ENCODE assay signal across 15 cellular contexts in the genomic region with DNA sequence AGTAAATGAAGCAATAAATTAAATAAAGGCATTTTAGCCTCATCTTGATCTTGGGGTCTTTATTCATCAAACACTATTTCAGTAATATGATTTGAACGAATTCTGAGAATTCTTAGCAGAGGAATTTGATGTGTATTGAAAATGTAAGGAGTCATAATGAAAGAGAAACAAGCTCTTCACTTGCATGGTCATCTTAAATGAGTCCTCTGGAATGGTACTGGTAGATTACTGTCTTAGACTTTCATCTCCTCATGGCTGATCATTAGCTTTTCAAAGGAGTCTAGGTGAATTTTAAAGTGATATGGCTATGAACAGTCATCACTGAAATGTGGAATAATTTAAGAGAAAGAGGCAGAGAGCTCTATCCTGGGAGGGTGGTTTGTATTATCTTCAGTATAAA. TPM values are rescaled to one million over a fixed set of nuclear protein-coding genes. Genes with fewer than 3 reads are reported as not detected.
A peak's percentile ranks its signal among the peaks of the same experiment; 100 is the strongest.
DNase-seq lines count a peak whose midpoint lies in the region; ATAC-seq, FAIRE-seq and TF ChIP-seq lines count a peak whose summit lies in the region.
"Had no signal": no experiment of that assay in that cellular context is flagged by ENCODE, and none has a peak within 500 bp of the region (broad histone marks: within the 10 kb centered on the region; RNA-seq: fewer than 3 reads in every experiment).

No MANE protein-coding gene starts in this region.

- no peak overlapping the region for H3K4me2 ChIP-seq in OCI-LY7 (ENCODE audit: low read length)

- no peak overlapping the region for H2AFZ ChIP-seq in OCI-LY7 (ENCODE audit: low read length)

- no peak overlapping the region for H3K4me3 Mint-ChIP-seq in effector memory CD8-positive, alpha-beta T cell
- H3K4me3 Mint-ChIP-seq in chondrocyte (ENCODE audit: unreplicated experiment) = no peak overlapping the region

- peak; percentile 44 for FAIRE-seq in D721Med (lab: Jason Lieb, UNC)

- H3K4me1 Mint-ChIP-seq in effector memory CD8-positive, alpha-beta T cell (ENCODE audit: low read depth in 2 of 2) = peaks cover 19 to 34% of the 10 kb centered on the region in 2 donors
- H3K4me1 Mint-ChIP-seq in chondrocyte (ENCODE audit: low read depth) = peaks cover 10% of the 10 kb centered on the region

- H3K4me3 ChIP-seq in OCI-LY7 (ENCODE audit: low read depth, low read length, poor library complexity, severe bottlenecking) = no peak overlapping the region
- H3K4me3 ChIP-seq: cardiac muscle cell, lung had no signal

- no peaks in the 10 kb centered on the region for H3K4me1 ChIP-seq in OCI-LY7 (ENCODE audit: insufficient read depth, low read length, poor library complexity, severe bottlenecking)

- peaks cover 48% of the 10 kb centered on the region for H3K79me2 ChIP-seq in OCI-LY7 (ENCODE audit: insufficient read depth, low read depth, low read length)

- H3K36me3 Mint-ChIP-seq in effector memory CD8-positive, alpha-beta T cell (ENCODE audit: insufficient read depth) = peaks cover 74% of the 10 kb centered on the region
- peaks cover 21% of the 10 kb centered on the region for H3K36me3 Mint-ChIP-seq in chondrocyte (ENCODE audit: low read depth)

- CTCF ChIA-PET in OCI-LY7 (lab: Charles Lee; ENCODE audit: unreplicated experiment) = no interaction called here

- peaks cover 87% of the 10 kb centered on the region for H3K36me3 ChIP-seq in OCI-LY7 (ENCODE audit: insufficient read depth, low read length)

- no peaks in the 10 kb centered on the region for H3K9me2 ChIP-seq in OCI-LY7 (ENCODE audit: insufficient read depth, low read length)

- no peaks in the 10 kb centered on the region for H3K27me3 Mint-ChIP-seq in effector memory CD8-positive, alpha-beta T cell
- no peaks in the 10 kb centered on the region for H3K27me3 Mint-ChIP-seq in chondrocyte (ENCODE audit: low read depth)

- H3K27ac Mint-ChIP-seq in effector memory CD8-positive, alpha-beta T cell = peak overlapping the region; percentile 4 to 66
- H3K27ac Mint-ChIP-seq in chondrocyte (ENCODE audit: unreplicated experiment) = no peak overlapping the region

- ATAC-seq in HG03571 (IDR thresholded peaks at IDR 0.05; ENCODE audit: unreplicated experiment) (peak; percentile 60), HG02610 (IDR thresholded peaks at IDR 0.05; ENCODE audit: unreplicated experiment) (no peak)
- no peak for ATAC-seq in effector memory CD8-positive, alpha-beta T cell (replicated peaks)

- no peak for TF ChIP-seq CTCF in D721Med (IDR thresholded peaks at IDR 0.05; ENCODE audit: insufficient read depth, missing control alignments)
- TF ChIP-seq CTCF in chondrocyte (IDR thresholded peaks at IDR 0.05) = no peak
- no peak for TF ChIP-seq CTCF in OCI-LY7 (conservative IDR thresholded peaks at IDR 0.05; ENCODE audit: low read length)

- DNase-seq in D721Med (ENCODE audit: insufficient read length, low spot score) (no peak), GM19238 (ENCODE audit: insufficient read length, low spot score) (peak; percentile 4), chondrocyte (ENCODE audit: low spot score) (no peak), SW 1271 (lab: John Stamatoyannopoulos, UW) (no peak), OCI-LY7 (ENCODE audit: low spot score) (no peak)
- DNase-seq in effector memory CD8-positive, alpha-beta T cell = no peak
- DNase-seq: NCI-H2029; NCI-H446 treated with DMSO at 0.1 percent for 48 hours; stimulated activated CD4-positive, alpha-beta T cell treated with anti-CD3 and anti-CD28 coated beads, Interleukin-4, amount 100 ng/mL, for 1 hour; stimulated activated CD8-positive, alpha-beta memory T cell treated with anti-CD3 and anti-CD28 coated beads, Interleukin-4, amount 100 ng/mL, for 48 hours had no signal

- no TSS peak for BruUV-seq in OCI-LY7 (replicated peaks; lab: Mats Ljungman, UMichigan)

- peaks cover 42% of the 10 kb centered on the region for H4K20me1 ChIP-seq in OCI-LY7 (ENCODE audit: insufficient read depth, low read length)

- H3K9me3 Mint-ChIP-seq in effector memory CD8-positive, alpha-beta T cell = no peaks in the 10 kb centered on the region
- no peaks in the 10 kb centered on the region for H3K9me3 Mint-ChIP-seq in chondrocyte (ENCODE audit: low read depth)

- H3K9me3 ChIP-seq in OCI-LY7 (ENCODE audit: low read length) = no peaks in the 10 kb centered on the region

- POLR2A ChIA-PET in OCI-LY7 (lab: Charles Lee) = interaction anchor here (0.6 to 2.1 kb wide), 5 partner anchors 9 to 822 kb away, joined by 3 to 14 read pairs (median 6); no protein-coding TSS in a partner anchor

- no peak overlapping the region for H3K27ac ChIP-seq in OCI-LY7 (ENCODE audit: low read depth, low read length, poor library complexity, severe bottlenecking)
- H3K27ac ChIP-seq: cardiac muscle cell, HL-60 had no signal

- intact Hi-C loops in OCI-LY7 (cut with micrococcal nuclease; ENCODE audit: unreplicated experiment) = no loop called here

RNA-seq across cellular contexts. Expression of a gene that starts 30.0 kb away (rescaled TPM):
- 131 to 153 TPM (median 146 TPM) in 3 replicates for total RNA-seq in chondrocyte
- 73.5 and 75.3 TPM in 2 replicates for total RNA-seq in OCI-LY7 (2014; rRNA removed; shearing (Covaris generic))
- total RNA-seq in OCI-LY7 (2022) = 191 and 203 TPM in 2 replicates
